ENCODE assay signal across 2 cellular contexts in genomic region chr3:47163023-47163989, GRCh38.
TF ChIP-seq lines count a peak whose summit lies in the region.

No MANE protein-coding gene starts in this region.

TF ChIP-seq in GM23338, 12 proteins besides CTCF, POLR2A, EP300 and RAD21:
- no peak for TF ChIP-seq REST (IDR thresholded peaks at IDR 0.05; ENCODE audit: unreplicated experiment)
- TF ChIP-seq ZNF331 (CRISPR knock-in tag; IDR thresholded peaks at IDR 0.05; ENCODE audit: low read depth) = no peak
- TF ChIP-seq POLR2AphosphoS5 (IDR thresholded peaks at IDR 0.05; ENCODE audit: low read depth) = no peak
- no peak for TF ChIP-seq EZH2 (IDR thresholded peaks at IDR 0.05; ENCODE audit: low read depth, unreplicated experiment)
- no peak for TF ChIP-seq ZNF462 (CRISPR knock-in tag; IDR thresholded peaks at IDR 0.05)

TF ChIP-seq in HepG2, 621 proteins besides CTCF, POLR2A, EP300 and RAD21 (continued from another document and continues in another):
- TF ChIP-seq, protein P1, sequence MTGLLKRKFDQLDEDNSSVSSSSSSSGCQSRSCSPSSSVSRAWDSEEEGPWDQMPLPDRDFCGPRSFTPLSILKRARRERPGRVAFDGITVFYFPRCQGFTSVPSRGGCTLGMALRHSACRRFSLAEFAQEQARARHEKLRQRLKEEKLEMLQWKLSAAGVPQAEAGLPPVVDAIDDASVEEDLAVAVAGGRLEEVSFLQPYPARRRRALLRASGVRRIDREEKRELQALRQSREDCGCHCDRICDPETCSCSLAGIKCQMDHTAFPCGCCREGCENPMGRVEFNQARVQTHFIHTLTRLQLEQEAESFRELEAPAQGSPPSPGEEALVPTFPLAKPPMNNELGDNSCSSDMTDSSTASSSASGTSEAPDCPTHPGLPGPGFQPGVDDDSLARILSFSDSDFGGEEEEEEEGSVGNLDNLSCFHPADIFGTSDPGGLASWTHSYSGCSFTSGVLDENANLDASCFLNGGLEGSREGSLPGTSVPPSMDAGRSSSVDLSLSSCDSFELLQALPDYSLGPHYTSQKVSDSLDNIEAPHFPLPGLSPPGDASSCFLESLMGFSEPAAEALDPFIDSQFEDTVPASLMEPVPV (CRISPR knock-in tag; IDR thresholded peaks at IDR 0.05) = no peak
- TF ChIP-seq KAT8 (CRISPR knock-in tag; IDR thresholded peaks at IDR 0.05) (no peak), ZNF274 (CRISPR knock-in tag; IDR thresholded peaks at IDR 0.05) (peak; percentile 49; the same call in 1 of the 2 replicates), MZF1 (CRISPR knock-in tag; IDR thresholded peaks at IDR 0.05; ENCODE audit: borderline replicate concordance) (no peak), ATM (IDR thresholded peaks at IDR 0.05; ENCODE audit: borderline replicate concordance) (no peak), ZNF414 (CRISPR knock-in tag; IDR thresholded peaks at IDR 0.05) (no peak), CHD4 (IDR thresholded peaks at IDR 0.05; ENCODE audit: borderline replicate concordance, low read length) (no peak), ZNF616 (CRISPR knock-in tag; IDR thresholded peaks at IDR 0.05; ENCODE audit: low read depth) (no peak), NFIC (IDR thresholded peaks at IDR 0.05; ENCODE audit: low read length) (no peak), ZNF3 (CRISPR knock-in tag; IDR thresholded peaks at IDR 0.05) (peak; percentile 40; the same call in 1 of the 2 replicates), GLI4 (CRISPR knock-in tag; IDR thresholded peaks at IDR 0.05; ENCODE audit: borderline replicate concordance) (peak; percentile 87; the same call in 1 of the 2 replicates), KLF12 (CRISPR knock-in tag; IDR thresholded peaks at IDR 0.05; ENCODE audit: borderline replicate concordance) (0 out of 2 replicates have a peak, but pooled peaks have one; percentile 47), ZNF766 (CRISPR knock-in tag; IDR thresholded peaks at IDR 0.05; ENCODE audit: borderline replicate concordance) (no peak; the same call in 1 of the 2 replicates), CEBPG (CRISPR knock-in tag; IDR thresholded peaks at IDR 0.05) (no peak), ZNF530 (CRISPR knock-in tag; IDR thresholded peaks at IDR 0.05; ENCODE audit: low read depth) (no peak), RXRB (CRISPR knock-in tag; IDR thresholded peaks at IDR 0.05; ENCODE audit: borderline replicate concordance) (no peak), ZSCAN12 (CRISPR knock-in tag; IDR thresholded peaks at IDR 0.05) (peak; percentile 29; the same call in 1 of the 2 replicates), TBX3 (IDR thresholded peaks at IDR 0.05; ENCODE audit: borderline replicate concordance) (no peak), MIER3 (CRISPR knock-in tag; IDR thresholded peaks at IDR 0.05; ENCODE audit: borderline replicate concordance) (no peak), ETS1 (CRISPR knock-in tag; IDR thresholded peaks at IDR 0.05) (no peak), HOXA9 (CRISPR knock-in tag; IDR thresholded peaks at IDR 0.05; ENCODE audit: borderline replicate concordance) (no peak), ADNP (CRISPR knock-in tag; IDR thresholded peaks at IDR 0.05) (no peak), ZNF496 (CRISPR knock-in tag; IDR thresholded peaks at IDR 0.05; ENCODE audit: insufficient replicate concordance) (no peak), ZBTB3 (CRISPR knock-in tag; IDR thresholded peaks at IDR 0.05; ENCODE audit: borderline replicate concordance, low read depth) (0 out of 2 replicates have a peak, but pooled peaks have one; percentile 32), KLF13 (CRISPR knock-in tag; IDR thresholded peaks at IDR 0.05) (no peak), ZFX (CRISPR knock-in tag; IDR thresholded peaks at IDR 0.05; ENCODE audit: low read depth) (peak; percentile 99), NONO (IDR thresholded peaks at IDR 0.05) (no peak), NONO (CRISPR knock-in tag; conservative IDR thresholded peaks at IDR 0.05) (no peak; the same call in 1 of the 2 replicates), ZNF225 (CRISPR knock-in tag; IDR thresholded peaks at IDR 0.05) (0 out of 2 replicates have a peak, but pooled peaks have one; percentile 67), KLF15 (CRISPR knock-in tag; IDR thresholded peaks at IDR 0.05; ENCODE audit: borderline replicate concordance) (no peak), MED8 (CRISPR knock-in tag; IDR thresholded peaks at IDR 0.05; ENCODE audit: insufficient replicate concordance) (no peak), SNAPC4 (CRISPR knock-in tag; IDR thresholded peaks at IDR 0.05) (no peak), ZNF883 (CRISPR knock-in tag; IDR thresholded peaks at IDR 0.05; ENCODE audit: not compliant biosample characterization) (no peak), ZNF230 (CRISPR knock-in tag; IDR thresholded peaks at IDR 0.05) (0 out of 2 replicates have a peak, but pooled peaks have one; percentile 5), NR2F1 (CRISPR knock-in tag; IDR thresholded peaks at IDR 0.05) (no peak), ZNF746 (CRISPR knock-in tag; IDR thresholded peaks at IDR 0.05) (no peak), STAT5B (CRISPR knock-in tag; IDR thresholded peaks at IDR 0.05) (no peak)
- TF ChIP-seq, protein P2, sequence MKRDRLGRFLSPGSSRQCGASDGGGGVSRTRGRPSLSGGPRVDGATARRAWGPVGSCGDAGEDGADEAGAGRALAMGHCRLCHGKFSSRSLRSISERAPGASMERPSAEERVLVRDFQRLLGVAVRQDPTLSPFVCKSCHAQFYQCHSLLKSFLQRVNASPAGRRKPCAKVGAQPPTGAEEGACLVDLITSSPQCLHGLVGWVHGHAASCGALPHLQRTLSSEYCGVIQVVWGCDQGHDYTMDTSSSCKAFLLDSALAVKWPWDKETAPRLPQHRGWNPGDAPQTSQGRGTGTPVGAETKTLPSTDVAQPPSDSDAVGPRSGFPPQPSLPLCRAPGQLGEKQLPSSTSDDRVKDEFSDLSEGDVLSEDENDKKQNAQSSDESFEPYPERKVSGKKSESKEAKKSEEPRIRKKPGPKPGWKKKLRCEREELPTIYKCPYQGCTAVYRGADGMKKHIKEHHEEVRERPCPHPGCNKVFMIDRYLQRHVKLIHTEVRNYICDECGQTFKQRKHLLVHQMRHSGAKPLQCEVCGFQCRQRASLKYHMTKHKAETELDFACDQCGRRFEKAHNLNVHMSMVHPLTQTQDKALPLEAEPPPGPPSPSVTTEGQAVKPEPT (CRISPR knock-in tag; IDR thresholded peaks at IDR 0.05; ENCODE audit: low read depth) = no peak
- TF ChIP-seq, protein P3, sequence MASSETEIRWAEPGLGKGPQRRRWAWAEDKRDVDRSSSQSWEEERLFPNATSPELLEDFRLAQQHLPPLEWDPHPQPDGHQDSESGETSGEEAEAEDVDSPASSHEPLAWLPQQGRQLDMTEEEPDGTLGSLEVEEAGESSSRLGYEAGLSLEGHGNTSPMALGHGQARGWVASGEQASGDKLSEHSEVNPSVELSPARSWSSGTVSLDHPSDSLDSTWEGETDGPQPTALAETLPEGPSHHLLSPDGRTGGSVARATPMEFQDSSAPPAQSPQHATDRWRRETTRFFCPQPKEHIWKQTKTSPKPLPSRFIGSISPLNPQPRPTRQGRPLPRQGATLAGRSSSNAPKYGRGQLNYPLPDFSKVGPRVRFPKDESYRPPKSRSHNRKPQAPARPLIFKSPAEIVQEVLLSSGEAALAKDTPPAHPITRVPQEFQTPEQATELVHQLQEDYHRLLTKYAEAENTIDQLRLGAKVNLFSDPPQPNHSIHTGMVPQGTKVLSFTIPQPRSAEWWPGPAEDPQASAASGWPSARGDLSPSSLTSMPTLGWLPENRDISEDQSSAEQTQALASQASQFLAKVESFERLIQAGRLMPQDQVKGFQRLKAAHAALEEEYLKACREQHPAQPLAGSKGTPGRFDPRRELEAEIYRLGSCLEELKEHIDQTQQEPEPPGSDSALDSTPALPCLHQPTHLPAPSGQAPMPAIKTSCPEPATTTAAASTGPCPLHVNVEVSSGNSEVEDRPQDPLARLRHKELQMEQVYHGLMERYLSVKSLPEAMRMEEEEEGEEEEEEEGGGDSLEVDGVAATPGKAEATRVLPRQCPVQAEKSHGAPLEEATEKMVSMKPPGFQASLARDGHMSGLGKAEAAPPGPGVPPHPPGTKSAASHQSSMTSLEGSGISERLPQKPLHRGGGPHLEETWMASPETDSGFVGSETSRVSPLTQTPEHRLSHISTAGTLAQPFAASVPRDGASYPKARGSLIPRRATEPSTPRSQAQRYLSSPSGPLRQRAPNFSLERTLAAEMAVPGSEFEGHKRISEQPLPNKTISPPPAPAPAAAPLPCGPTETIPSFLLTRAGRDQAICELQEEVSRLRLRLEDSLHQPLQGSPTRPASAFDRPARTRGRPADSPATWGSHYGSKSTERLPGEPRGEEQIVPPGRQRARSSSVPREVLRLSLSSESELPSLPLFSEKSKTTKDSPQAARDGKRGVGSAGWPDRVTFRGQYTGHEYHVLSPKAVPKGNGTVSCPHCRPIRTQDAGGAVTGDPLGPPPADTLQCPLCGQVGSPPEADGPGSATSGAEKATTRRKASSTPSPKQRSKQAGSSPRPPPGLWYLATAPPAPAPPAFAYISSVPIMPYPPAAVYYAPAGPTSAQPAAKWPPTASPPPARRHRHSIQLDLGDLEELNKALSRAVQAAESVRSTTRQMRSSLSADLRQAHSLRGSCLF (CRISPR knock-in tag; IDR thresholded peaks at IDR 0.05; ENCODE audit: borderline replicate concordance) = no peak
- TF ChIP-seq, protein P4, sequence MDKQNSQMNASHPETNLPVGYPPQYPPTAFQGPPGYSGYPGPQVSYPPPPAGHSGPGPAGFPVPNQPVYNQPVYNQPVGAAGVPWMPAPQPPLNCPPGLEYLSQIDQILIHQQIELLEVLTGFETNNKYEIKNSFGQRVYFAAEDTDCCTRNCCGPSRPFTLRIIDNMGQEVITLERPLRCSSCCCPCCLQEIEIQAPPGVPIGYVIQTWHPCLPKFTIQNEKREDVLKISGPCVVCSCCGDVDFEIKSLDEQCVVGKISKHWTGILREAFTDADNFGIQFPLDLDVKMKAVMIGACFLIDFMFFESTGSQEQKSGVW (CRISPR knock-in tag; IDR thresholded peaks at IDR 0.05; ENCODE audit: borderline replicate concordance) = no peak
- TF ChIP-seq, protein P5, sequence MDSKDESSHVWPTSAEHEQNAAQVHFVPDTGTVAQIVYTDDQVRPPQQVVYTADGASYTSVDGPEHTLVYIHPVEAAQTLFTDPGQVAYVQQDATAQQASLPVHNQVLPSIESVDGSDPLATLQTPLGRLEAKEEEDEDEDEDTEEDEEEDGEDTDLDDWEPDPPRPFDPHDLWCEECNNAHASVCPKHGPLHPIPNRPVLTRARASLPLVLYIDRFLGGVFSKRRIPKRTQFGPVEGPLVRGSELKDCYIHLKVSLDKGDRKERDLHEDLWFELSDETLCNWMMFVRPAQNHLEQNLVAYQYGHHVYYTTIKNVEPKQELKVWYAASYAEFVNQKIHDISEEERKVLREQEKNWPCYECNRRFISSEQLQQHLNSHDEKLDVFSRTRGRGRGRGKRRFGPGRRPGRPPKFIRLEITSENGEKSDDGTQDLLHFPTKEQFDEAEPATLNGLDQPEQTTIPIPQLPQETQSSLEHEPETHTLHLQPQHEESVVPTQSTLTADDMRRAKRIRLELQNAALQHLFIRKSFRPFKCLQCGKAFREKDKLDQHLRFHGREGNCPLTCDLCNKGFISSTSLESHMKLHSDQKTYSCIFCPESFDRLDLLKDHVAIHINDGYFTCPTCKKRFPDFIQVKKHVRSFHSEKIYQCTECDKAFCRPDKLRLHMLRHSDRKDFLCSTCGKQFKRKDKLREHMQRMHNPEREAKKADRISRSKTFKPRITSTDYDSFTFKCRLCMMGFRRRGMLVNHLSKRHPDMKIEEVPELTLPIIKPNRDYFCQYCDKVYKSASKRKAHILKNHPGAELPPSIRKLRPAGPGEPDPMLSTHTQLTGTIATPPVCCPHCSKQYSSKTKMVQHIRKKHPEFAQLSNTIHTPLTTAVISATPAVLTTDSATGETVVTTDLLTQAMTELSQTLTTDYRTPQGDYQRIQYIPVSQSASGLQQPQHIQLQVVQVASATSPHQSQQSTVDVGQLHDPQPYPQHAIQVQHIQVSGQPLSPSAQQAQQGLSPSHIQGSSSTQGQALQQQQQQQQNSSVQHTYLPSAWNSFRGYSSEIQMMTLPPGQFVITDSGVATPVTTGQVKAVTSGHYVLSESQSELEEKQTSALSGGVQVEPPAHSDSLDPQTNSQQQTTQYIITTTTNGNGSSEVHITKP (CRISPR knock-in tag; IDR thresholded peaks at IDR 0.05; ENCODE audit: low read depth) = no peak
